Comparison of ENCODE assay signal across 18 cellular contexts in genomic region chr7:78601728-78602127, GRCh38.
"Had no signal": no experiment of that assay in that cellular context is flagged by ENCODE, and none has a peak within 500 bp of the region (broad histone marks: within the 10 kb centered on the region; RNA-seq: fewer than 3 reads in every experiment).

No MANE protein-coding gene starts in this region.

- H3K9me3 Mint-ChIP-seq: activated naive CD8-positive, alpha-beta T cell treated with anti-CD3 and anti-CD28 coated beads for 36 hours; activated T-helper 1 cell treated with anti-CD3 and anti-CD28 coated beads, Interleukin-12 subunit alpha, Interleukin-12 subunit beta, Interleukin-2, Interleukin-4 antibody, amounts not matched to agents 30 ng/mL and 10 ng/mL and 1 ng/mL, durations not matched to agents 14 hours and 24 hours and 36 hours; brain had no signal

- H3K36me3 Mint-ChIP-seq: activated naive CD8-positive, alpha-beta T cell treated with anti-CD3 and anti-CD28 coated beads for 36 hours; naive B cell had no signal

- FAIRE-seq: pancreas had no signal

- H3K4me3 Mint-ChIP-seq: activated naive CD8-positive, alpha-beta T cell treated with anti-CD3 and anti-CD28 coated beads for 36 hours; activated T-helper 1 cell treated with anti-CD3 and anti-CD28 coated beads, Interleukin-12 subunit alpha, Interleukin-12 subunit beta, Interleukin-2, Interleukin-4 antibody, amounts not matched to agents 30 ng/mL and 10 ng/mL and 1 ng/mL, durations not matched to agents 14 hours and 24 hours and 36 hours; brain; central memory CD8-positive, alpha-beta T cell; naive B cell had no signal

- H3K4me1 ChIP-seq: gastrocnemius medialis, pancreas had no signal

- H3K27ac Mint-ChIP-seq: activated naive CD8-positive, alpha-beta T cell treated with anti-CD3 and anti-CD28 coated beads for 36 hours; activated T-helper 1 cell treated with anti-CD3 and anti-CD28 coated beads, Interleukin-12 subunit alpha, Interleukin-12 subunit beta, Interleukin-2, Interleukin-4 antibody, amounts not matched to agents 30 ng/mL and 10 ng/mL and 1 ng/mL, durations not matched to agents 14 hours and 24 hours and 36 hours; brain; naive B cell had no signal

- H3K9me3 ChIP-seq: gastrocnemius medialis, pancreas had no signal

- H3K4me1 Mint-ChIP-seq: activated naive CD8-positive, alpha-beta T cell treated with anti-CD3 and anti-CD28 coated beads for 36 hours; brain; central memory CD8-positive, alpha-beta T cell; naive B cell had no signal

- H3K27ac ChIP-seq: coronary artery, gastrocnemius medialis, pancreas, skin epidermis had no signal

- H3K27me3 Mint-ChIP-seq: activated naive CD8-positive, alpha-beta T cell treated with anti-CD3 and anti-CD28 coated beads for 36 hours; brain; central memory CD8-positive, alpha-beta T cell; naive B cell had no signal

- H3K27me3 ChIP-seq: gastrocnemius medialis, pancreas had no signal

- DNase-seq: activated CD4-positive, alpha-beta T cell treated with anti-CD3 and anti-CD28 coated beads, Interleukin-2, amount 50 U/mL, for 1 hour; activated CD8-positive, alpha-beta memory T cell treated with anti-CD3 and anti-CD28 coated beads for 24 hours; activated naive CD8-positive, alpha-beta T cell treated with anti-CD3 and anti-CD28 coated beads for 36 hours; amygdala; effector CD4-positive, alpha-beta T cell; gastrocnemius medialis; islet precursor cell; naive B cell; pancreas; retina; stimulated activated CD4-positive, alpha-beta T cell treated with anti-CD3 and anti-CD28 coated beads, Interleukin-15, amount 100 ng/mL, for 24 hours; stimulated activated CD4-positive, alpha-beta T cell treated with anti-CD3 and anti-CD28 coated beads, Interleukin-4, amount 100 ng/mL, for 24 hours; stimulated activated naive CD4-positive, alpha-beta T cell had no signal

- H3K36me3 ChIP-seq: gastrocnemius medialis, pancreas had no signal

- H3K4me3 ChIP-seq: coronary artery, gastrocnemius medialis, pancreas, skin epidermis had no signal
